ENCODE assay signal across 8 cellular contexts in genomic region chr1:12031039-12031980, GRCh38. TPM values are rescaled to one million over a fixed set of nuclear protein-coding genes. Genes with fewer than 3 reads are reported as not detected.
A peak's percentile ranks its signal among the peaks of the same experiment; 100 is the strongest.
DNase-seq lines count a peak whose midpoint lies in the region; ATAC-seq, FAIRE-seq and TF ChIP-seq lines count a peak whose summit lies in the region.

No MANE protein-coding gene starts in this region.

- H3K27ac ChIP-seq in DND-41 (ENCODE audit: low read length) (no peak overlapping the region), kidney (ENCODE audit: low read depth in 2 of 2, low read length in 2 of 2) (no peak overlapping the region)

- no peaks in the 10 kb centered on the region for H3K4me1 ChIP-seq in DND-41 (ENCODE audit: insufficient read depth, low read length)
- H3K4me1 ChIP-seq in kidney (ENCODE audit: control insufficient read depth in 1 of 2, insufficient read depth in 1 of 2, low read depth in 1 of 2, low read length in 2 of 2) = no peaks in the 10 kb centered on the region

- no peak for FAIRE-seq in kidney (lab: Jason Lieb, UNC)

- no peaks in the 10 kb centered on the region for H3K79me2 ChIP-seq in DND-41 (ENCODE audit: insufficient read depth, low read length)

- H3K4me3 ChIP-seq in DND-41 (ENCODE audit: low read depth in 1 of 2, low read length in 2 of 2) (no peak overlapping the region), kidney (ENCODE audit: low read length in 2 of 2) (no peak overlapping the region)

- no peaks in the 10 kb centered on the region for H3K4me1 Mint-ChIP-seq in activated naive CD8-positive, alpha-beta T cell treated with anti-CD3 and anti-CD28 coated beads for 36 hours
- H3K4me1 Mint-ChIP-seq in stimulated activated naive CD8-positive, alpha-beta T cell treated with anti-CD3 and anti-CD28 coated beads, Interleukin-15, amount 100 ng/mL, for 72 hours = no peaks in the 10 kb centered on the region

- no peak overlapping the region for H3K4me3 Mint-ChIP-seq in activated naive CD8-positive, alpha-beta T cell treated with anti-CD3 and anti-CD28 coated beads for 36 hours
- no peak overlapping the region for H3K4me3 Mint-ChIP-seq in stimulated activated naive CD8-positive, alpha-beta T cell treated with anti-CD3 and anti-CD28 coated beads, Interleukin-15, amount 100 ng/mL, for 72 hours

- peaks cover 9% of the 10 kb centered on the region for H3K36me3 Mint-ChIP-seq in activated naive CD8-positive, alpha-beta T cell treated with anti-CD3 and anti-CD28 coated beads for 36 hours

- intact Hi-C loops in kidney (cut with DNase I) = no loop called here

- no peaks in the 10 kb centered on the region for H3K9me3 Mint-ChIP-seq in activated naive CD8-positive, alpha-beta T cell treated with anti-CD3 and anti-CD28 coated beads for 36 hours
- H3K9me3 Mint-ChIP-seq in stimulated activated naive CD8-positive, alpha-beta T cell treated with anti-CD3 and anti-CD28 coated beads, Interleukin-15, amount 100 ng/mL, for 72 hours = no peaks in the 10 kb centered on the region

- H3K9me3 ChIP-seq in DND-41 (ENCODE audit: insufficient read depth, low read length, severe bottlenecking) = no peaks in the 10 kb centered on the region
- H3K9me3 ChIP-seq in kidney (ENCODE audit: control insufficient read depth in 1 of 2, low read length in 2 of 2) = no peaks in the 10 kb centered on the region

- H3K36me3 ChIP-seq in DND-41 (ENCODE audit: insufficient read depth, low read length) = peaks cover 57% of the 10 kb centered on the region
- H3K36me3 ChIP-seq in kidney (ENCODE audit: control insufficient read depth in 1 of 2, insufficient read depth in 2 of 2, low read length in 2 of 2) = peaks cover 4 to 5% of the 10 kb centered on the region in 2 donors

- H3K27ac Mint-ChIP-seq in activated naive CD8-positive, alpha-beta T cell treated with anti-CD3 and anti-CD28 coated beads for 36 hours = no peak overlapping the region
- H3K27ac Mint-ChIP-seq in stimulated activated naive CD8-positive, alpha-beta T cell treated with anti-CD3 and anti-CD28 coated beads, Interleukin-15, amount 100 ng/mL, for 72 hours = peak overlapping the region in 1 of 2 donors; percentile 2

- H3K4me2 ChIP-seq in DND-41 (ENCODE audit: insufficient read depth, low read length) = no peak overlapping the region

- H3K9ac ChIP-seq in DND-41 (ENCODE audit: low read depth, low read length) = no peak overlapping the region
- H3K9ac ChIP-seq in kidney (ENCODE audit: low read length in 2 of 2) = no peak overlapping the region

- H3K27me3 ChIP-seq in DND-41 (ENCODE audit: insufficient read depth, low read length, poor library complexity) = no peaks in the 10 kb centered on the region

- peaks cover 4% of the 10 kb centered on the region; the same call in 1 of the 2 replicates for H4K20me1 ChIP-seq in DND-41 (ENCODE audit: insufficient read depth, low read length)

- peak; percentile 79 for ATAC-seq in DND-41 (ENCODE audit: insufficient read depth, low read depth)
- ATAC-seq in stimulated activated naive CD8-positive, alpha-beta T cell treated with anti-CD3 and anti-CD28 coated beads, Interleukin-15, amount 100 ng/mL, for 72 hours = peak; percentile 81
- ATAC-seq in GM19452 (IDR thresholded peaks at IDR 0.05; ENCODE audit: unreplicated experiment) = no peak
- ATAC-seq in HG03521 (IDR thresholded peaks at IDR 0.05; ENCODE audit: unreplicated experiment) = no peak
- ATAC-seq in HG02938 (IDR thresholded peaks at IDR 0.05; ENCODE audit: unreplicated experiment) = no peak

- no peak overlapping the region for H2AFZ ChIP-seq in DND-41 (ENCODE audit: low read depth, low read length)

- H3K27me3 Mint-ChIP-seq in activated naive CD8-positive, alpha-beta T cell treated with anti-CD3 and anti-CD28 coated beads for 36 hours = no peaks in the 10 kb centered on the region
- H3K27me3 Mint-ChIP-seq in stimulated activated naive CD8-positive, alpha-beta T cell treated with anti-CD3 and anti-CD28 coated beads, Interleukin-15, amount 100 ng/mL, for 72 hours = no peaks in the 10 kb centered on the region

- peak; percentile 43 for DNase-seq in DND-41
- peak; percentile 32 for DNase-seq in M059J (ENCODE audit: low read depth)
- DNase-seq in activated naive CD8-positive, alpha-beta T cell treated with anti-CD3 and anti-CD28 coated beads for 36 hours = peak; percentile 43
- no peak for DNase-seq in kidney
- peak; percentile 40 to 51 for DNase-seq in stimulated activated naive CD8-positive, alpha-beta T cell treated with anti-CD3 and anti-CD28 coated beads, Interleukin-15, amount 100 ng/mL, for 72 hours

- TF ChIP-seq CTCF in DND-41 (IDR thresholded peaks at IDR 0.05; ENCODE audit: borderline replicate concordance, extremely low read depth, low read length, poor library complexity, severe bottlenecking) = peak; percentile 67
- TF ChIP-seq CTCF in kidney (IDR thresholded peaks at IDR 0.05; ENCODE audit: borderline replicate concordance, extremely low read depth, insufficient read depth) = peak; percentile 34

RNA-seq across cellular contexts. Expression of gene MIIP, which starts 12.0 kb away (rescaled TPM):
- total RNA-seq in M059J (2014; rRNA removed; shearing (Covaris generic)) = 16.3 and 26.0 TPM in 2 replicates
- total RNA-seq in activated naive CD8-positive, alpha-beta T cell treated with anti-CD3 and anti-CD28 coated beads for 36 hours = 10 to 100 TPM; 21.0 to 22.2 TPM
- total RNA-seq in kidney = 24.7 TPM
- 28.5 TPM for polyA plus RNA-seq in kidney (ENCODE audit: insufficient read depth, low read depth, low replicate concordance)

RNA-seq across cellular contexts. Expression of gene TNFRSF8, which starts 31.8 kb away (rescaled TPM):
- total RNA-seq in M059J (2014; rRNA removed; shearing (Covaris generic)) = 0.47 TPM in 1 of 2 replicates, not detected in the other
- total RNA-seq in activated naive CD8-positive, alpha-beta T cell treated with anti-CD3 and anti-CD28 coated beads for 36 hours = 1 to 10 TPM; 1.9 to 2.6 TPM
- total RNA-seq in kidney = 0.94 TPM
- polyA plus RNA-seq in kidney (ENCODE audit: insufficient read depth, low read depth, low replicate concordance) = 0.97 TPM

RNA-seq across cellular contexts. Expression of gene MFN2, which starts 51.1 kb away (rescaled TPM):
- 47.1 and 81.5 TPM in 2 replicates for total RNA-seq in M059J (2014; rRNA removed; shearing (Covaris generic))
- total RNA-seq in activated naive CD8-positive, alpha-beta T cell treated with anti-CD3 and anti-CD28 coated beads for 36 hours = 10 to 100 TPM; 78.1 to 84.2 TPM
- 77.6 TPM for total RNA-seq in kidney
- 41.1 TPM for polyA plus RNA-seq in kidney (ENCODE audit: insufficient read depth, low read depth, low replicate concordance)

Comparison
In these comparisons a context has a peak if more than half of its experiments do, and no peak if none do; other contexts are left out.
1. ATAC-seq: peak in DND-41 (single experiment) and stimulated activated naive CD8-positive, alpha-beta T cell treated with anti-CD3 and anti-CD28 coated beads, Interleukin-15, amount 100 ng/mL, for 72 hours (single experiment); none in GM19452 (single experiment), HG03521 (single experiment) and HG02938 (single experiment).